Comparison of ENCODE assay signal across 30 cellular contexts in the genomic region with DNA sequence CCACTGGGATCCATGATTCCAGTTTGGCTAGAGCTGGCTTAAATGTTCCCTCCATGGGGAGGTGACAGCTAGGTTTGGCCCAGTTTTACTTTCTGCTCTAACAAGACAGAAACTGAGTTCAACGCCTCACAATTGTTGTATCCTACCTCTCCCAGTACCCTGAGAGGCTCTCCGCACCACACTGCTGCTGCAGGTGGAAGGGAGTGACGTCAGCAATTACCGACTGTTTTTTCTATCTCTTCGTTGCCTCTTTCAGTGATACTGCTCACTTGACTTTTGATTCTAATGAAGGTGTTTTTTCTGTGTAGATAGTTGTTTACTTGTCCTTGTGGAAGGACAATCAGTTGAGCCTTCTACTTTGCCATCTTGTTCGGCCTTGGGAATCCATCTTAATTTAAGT.
"Had no signal": no experiment of that assay in that cellular context is flagged by ENCODE, and none has a peak within 500 bp of the region (broad histone marks: within the 10 kb centered on the region; RNA-seq: fewer than 3 reads in every experiment).

No MANE protein-coding gene starts in this region.

- H3K9ac ChIP-seq: neural progenitor cell, parathyroid adenoma had no signal

- H3K9me3 ChIP-seq: neutrophil, right atrium auricular region, testis, thyroid gland had no signal

- H3K79me2 ChIP-seq: parathyroid adenoma had no signal

- H3K27me3 ChIP-seq: left lung, neural progenitor cell, neutrophil, right atrium auricular region, stomach, testis, thyroid gland, transverse colon, upper lobe of right lung had no signal

- H2AFZ ChIP-seq: neural progenitor cell, parathyroid adenoma had no signal

- H3K4me2 ChIP-seq: neural progenitor cell had no signal

- H3K4me3 ChIP-seq: left lung, lower lobe of right lung, neural progenitor cell, right atrium auricular region, skin epidermis, stomach, testis, thyroid gland, transverse colon, upper lobe of right lung had no signal

- H3K36me3 ChIP-seq: left lung, lower lobe of right lung, neural progenitor cell, neutrophil, right atrium auricular region, stomach, thyroid gland, transverse colon, upper lobe of right lung had no signal

- FAIRE-seq: islet of Langerhans, urothelium cell line had no signal

- DNase-seq: hypothalamus; immature natural killer cell; kidney; left colon; left lung; lower lobe of right lung; mesendoderm; naive B cell; natural killer cell; nephron progenitor cell; occipital lobe; stimulated activated CD4-positive, alpha-beta T cell treated with anti-CD3 and anti-CD28 coated beads, Interleukin-1b, Interleukin-23, amount 100 ng/mL, for 48 hours; stimulated activated CD4-positive, alpha-beta T cell treated with anti-CD3 and anti-CD28 coated beads, Interleukin-2, amount 100 ng/mL, for 48 hours; stimulated activated CD4-positive, alpha-beta T cell treated with anti-CD3 and anti-CD28 coated beads, Interleukin-4, amount 100 ng/mL, for 4 hours; stimulated activated CD8-positive, alpha-beta memory T cell treated with anti-CD3 and anti-CD28 coated beads, Interleukin-4, amount 100 ng/mL, for 48 hours; stimulated activated naive CD8-positive, alpha-beta T cell treated with anti-CD3 and anti-CD28 coated beads, Interleukin-15, Interleukin-2, amounts not matched to agents 100 U/mL and 50 U/mL, for 24 hours; stomach; testis; thyroid gland; transverse colon; upper lobe of right lung had no signal

- H3K27ac ChIP-seq: left lung, lower lobe of right lung, neural progenitor cell, neutrophil, parathyroid adenoma, right atrium auricular region, skin epidermis, stomach, testis, thyroid gland, transverse colon, upper lobe of right lung had no signal

- ATAC-seq: left colon; lower lobe of right lung; natural killer cell; sciatic nerve; stimulated activated memory B cell treated with anti-CD40 and anti-IgM and Interleukin-4, amounts not matched to agents 10 μg/mL and 1 μg/mL and 100 μg/mL, for 72 hours; stimulated activated naive CD8-positive, alpha-beta T cell treated with anti-CD3 and anti-CD28 coated beads, Interleukin-15, Interleukin-2, amounts not matched to agents 100 U/mL and 50 U/mL, for 24 hours; upper lobe of right lung had no signal

- H3K4me1 ChIP-seq: left lung, lower lobe of right lung, neural progenitor cell, parathyroid adenoma, right atrium auricular region, stomach, testis, thyroid gland, transverse colon, upper lobe of right lung had no signal
